Comparison of ENCODE assay signal across 9 cellular contexts in genomic region chr6:42047220-42047590, GRCh38. TPM values are rescaled to one million over a fixed set of nuclear protein-coding genes. Genes with fewer than 3 reads are reported as not detected.
DNase-seq lines count a peak whose midpoint lies in the region; ATAC-seq and TF ChIP-seq lines count a peak whose summit lies in the region.
"Had no signal": no experiment of that assay in that cellular context is flagged by ENCODE, and none has a peak within 500 bp of the region (broad histone marks: within the 10 kb centered on the region; RNA-seq: fewer than 3 reads in every experiment).

No MANE protein-coding gene starts in this region.

- POLR2A ChIA-PET in CD4-positive, alpha-beta T cell (lab: Charles Lee), result interaction anchor here (0.5 to 13.5 kb wide), 11 partner anchors 11 to 724 kb away, joined by 3 to 168 read pairs (median 4); partner anchors contain the start of genes BYSL, MED20 and TOMM6

- H3K4me1 Mint-ChIP-seq in CD4-positive, alpha-beta T cell (ENCODE audit: low read depth), result peaks cover 83% of the 10 kb centered on the region
- peaks cover 60% of the 10 kb centered on the region for H3K4me1 Mint-ChIP-seq in T-helper 17 cell

- no peak overlapping the region for H3K9ac ChIP-seq in rectal smooth muscle tissue (ENCODE audit: low read length)

- TF ChIP-seq CTCF in CD4-positive, alpha-beta T cell (IDR thresholded peaks at IDR 0.05), result no peak
- no peak for TF ChIP-seq CTCF in epithelial cell of proximal tubule (conservative IDR thresholded peaks at IDR 0.05; ENCODE audit: low read depth, low read length)

- peaks cover 73% of the 10 kb centered on the region for H3K36me3 Mint-ChIP-seq in CD4-positive, alpha-beta T cell (ENCODE audit: low read depth)
- H3K36me3 Mint-ChIP-seq in T-helper 17 cell (ENCODE audit: low read depth), result no peaks in the 10 kb centered on the region

- H3K27me3 Mint-ChIP-seq in CD4-positive, alpha-beta T cell, result no peaks in the 10 kb centered on the region
- H3K27me3 Mint-ChIP-seq in T-helper 17 cell, result no peaks in the 10 kb centered on the region

- H3K4me3 ChIP-seq in epithelial cell of proximal tubule (ENCODE audit: low read depth, low read length) (peak overlapping the region; percentile 77), rectal smooth muscle tissue (ENCODE audit: low read length) (peak overlapping the region; percentile 95)

- peak overlapping the region; percentile 85 for H3K27ac ChIP-seq in CD4-positive, alpha-beta T cell (ENCODE audit: low read depth, low read length)
- peak overlapping the region; percentile 84 for H3K27ac ChIP-seq in rectal smooth muscle tissue (ENCODE audit: low read depth, low read length)

- no peaks in the 10 kb centered on the region for H3K9me3 Mint-ChIP-seq in CD4-positive, alpha-beta T cell

- peak overlapping the region; percentile 96 for H3K4me3 Mint-ChIP-seq in CD4-positive, alpha-beta T cell
- peak overlapping the region; percentile 96 for H3K4me3 Mint-ChIP-seq in T-helper 17 cell

- H3K4me1 ChIP-seq in rectal smooth muscle tissue (ENCODE audit: control insufficient read depth, insufficient read depth, low read length), result peaks cover 35% of the 10 kb centered on the region

- H3K27me3 ChIP-seq in CD4-positive, alpha-beta T cell (ENCODE audit: control insufficient read depth, insufficient read depth, low read length), result no peaks in the 10 kb centered on the region
- H3K27me3 ChIP-seq in rectal smooth muscle tissue (ENCODE audit: control insufficient read depth, insufficient read depth, low read length), result no peaks in the 10 kb centered on the region

- CTCF ChIA-PET in CD4-positive, alpha-beta T cell (lab: Charles Lee), result interaction anchor here (1.0 to 9.9 kb wide), 8 partner anchors 7 to 260 kb away, joined by 3 to 75 read pairs (median 6); partner anchors contain the start of genes BYSL, MED20 and TOMM6

- peak overlapping the region; percentile 89 for H3K27ac Mint-ChIP-seq in CD4-positive, alpha-beta T cell
- H3K27ac Mint-ChIP-seq in T-helper 17 cell, result peak overlapping the region; percentile 95

- DNase-seq in CD4-positive, alpha-beta T cell, result no peak
- no peak for DNase-seq in T-helper 17 cell
- DNase-seq in epithelial cell of proximal tubule (ENCODE audit: low read depth), result no peak
- DNase-seq in dermis blood vessel endothelial cell, result no peak
- DNase-seq in HuH-7 (ENCODE audit: low spot score), result no peak
- DNase-seq in foreskin melanocyte, result no peak
- DNase-seq: EL had no signal

- no peaks in the 10 kb centered on the region for H3K36me3 ChIP-seq in rectal smooth muscle tissue (ENCODE audit: control insufficient read depth, insufficient read depth, low read length)

- ATAC-seq in CD4-positive, alpha-beta T cell (ENCODE audit: poor library complexity), result no peak
- ATAC-seq in T-helper 17 cell (no peak), HG02610 (IDR thresholded peaks at IDR 0.05; ENCODE audit: unreplicated experiment) (no peak)

- H3K9me3 ChIP-seq in CD4-positive, alpha-beta T cell (ENCODE audit: control insufficient read depth, low read length), result no peaks in the 10 kb centered on the region
- H3K9me3 ChIP-seq in T-helper 17 cell (ENCODE audit: control insufficient read depth, low read length, poor library complexity, severe bottlenecking), result no peaks in the 10 kb centered on the region

- intact Hi-C loops in CD4-positive, alpha-beta T cell (cut with DNase I, micrococcal nuclease), result loop anchor here in 1 of 2 experiments (10.0 kb wide), 1 partner anchor 168 kb away; the partner anchor contains the start of gene MRPS10

RNA-seq across cellular contexts. Expression of gene TAF8, which starts 3.1 kb away (rescaled TPM):
- total RNA-seq in CD4-positive, alpha-beta T cell, result 10 to 100 TPM; 30.1 to 34.7 TPM
- total RNA-seq in T-helper 17 cell, result 10 to 100 TPM; 28.7 to 35.3 TPM
- total RNA-seq in epithelial cell of proximal tubule, result 10.8 and 14.8 TPM in 2 replicates
- total RNA-seq in dermis blood vessel endothelial cell, result 19.1 and 20.3 TPM in 2 replicates
